8 cellular contexts compared by ENCODE assay signal in genomic region chr4:119455734-119456133, GRCh38.
A peak's percentile ranks its signal among the peaks of the same experiment; 100 is the strongest.
DNase-seq lines count a peak whose midpoint lies in the region; TF ChIP-seq lines count a peak whose summit lies in the region.
"Not testable (repeated sequence)": the region's sequence is repeated elsewhere in the genome, so short reads cannot be mapped to it uniquely, and the experiment has no call there.

No MANE protein-coding gene starts in this region.

- DNase-seq in COR-L47 (lab: John Stamatoyannopoulos, UW) (peak; percentile 16), RPMI7951 (ENCODE audit: low read depth) (peak; percentile 67), dorsolateral prefrontal cortex (peak in 5 of 10 donors; percentile 37 to 66 (median 47))
- DNase-seq in activated T-helper 2 cell treated with anti-CD3 and anti-CD28 coated beads, Interferon-gamma antibody, Interleukin-2, Interleukin-4, amounts not matched to agents 10 μg/mL and 5 μg/mL and 100 μg/mL, durations not matched to agents 14 hours and 24 hours and 36 hours (ENCODE audit: low spot score); hepatocyte (ENCODE audit: low spot score); nephron progenitor cell: not testable (repeated sequence)

- not testable (repeated sequence) for H3K9me3 ChIP-seq in hepatocyte (ENCODE audit: low read depth); subcutaneous abdominal adipose tissue (ENCODE audit: control insufficient read depth in 5 of 5, low read length in 5 of 5)

- H3K4me3 ChIP-seq in dorsolateral prefrontal cortex (peak overlapping the region in 56 of 59 donors; percentile 16 to 97 (median 78)), subcutaneous abdominal adipose tissue (ENCODE audit: low read depth in 1 of 5, low read length in 5 of 5) (peak overlapping the region; percentile 14 to 60 (median 48))
- not testable (repeated sequence) for H3K4me3 ChIP-seq in hepatocyte

- TF ChIP-seq RAD21 in Ishikawa (IDR thresholded peaks at IDR 0.05; ENCODE audit: low read depth) = not testable (repeated sequence)

- H3K4me1 Mint-ChIP-seq in activated T-helper 2 cell treated with anti-CD3 and anti-CD28 coated beads, Interferon-gamma antibody, Interleukin-2, Interleukin-4, amounts not matched to agents 10 μg/mL and 5 μg/mL and 100 μg/mL, durations not matched to agents 14 hours and 24 hours and 36 hours (ENCODE audit: low read depth); nephron progenitor cell: not testable (repeated sequence)

- H3K9ac ChIP-seq in subcutaneous abdominal adipose tissue (ENCODE audit: low read length in 5 of 5) = not testable (repeated sequence)

- not testable (repeated sequence) for H3K4me1 ChIP-seq in hepatocyte (ENCODE audit: insufficient read depth); subcutaneous abdominal adipose tissue (ENCODE audit: control insufficient read depth in 5 of 5, insufficient read depth in 5 of 5, low read length in 5 of 5)

- not testable (repeated sequence) for H2AFZ ChIP-seq in hepatocyte

- intact Hi-C loops in activated T-helper 2 cell treated with anti-CD3 and anti-CD28 coated beads, Interferon-gamma antibody, Interleukin-2, Interleukin-4, amounts not matched to agents 10 μg/mL and 5 μg/mL and 100 μg/mL, durations not matched to agents 14 hours and 24 hours and 36 hours (cut with micrococcal nuclease) = loop anchor here (2.0 kb wide), 1 partner anchor 155 kb away; a partner anchor contains a TSS
- intact Hi-C loops in dorsolateral prefrontal cortex (cut with DNase I) = loop anchor here in 1 of 2 donors (10.0 kb wide), 1 partner anchor 151 kb away; a partner anchor contains a TSS

- H3K9me2 ChIP-seq in hepatocyte (replicated peaks; ENCODE audit: insufficient read depth) = not testable (repeated sequence)

- peak overlapping the region; percentile 87 for H3K4me3 Mint-ChIP-seq in activated T-helper 2 cell treated with anti-CD3 and anti-CD28 coated beads, Interferon-gamma antibody, Interleukin-2, Interleukin-4, amounts not matched to agents 10 μg/mL and 5 μg/mL and 100 μg/mL, durations not matched to agents 14 hours and 24 hours and 36 hours (ENCODE audit: low read depth)
- peak overlapping the region; percentile 90 for H3K4me3 Mint-ChIP-seq in nephron progenitor cell

- not testable (repeated sequence) for H3K27me3 Mint-ChIP-seq in activated T-helper 2 cell treated with anti-CD3 and anti-CD28 coated beads, Interferon-gamma antibody, Interleukin-2, Interleukin-4, amounts not matched to agents 10 μg/mL and 5 μg/mL and 100 μg/mL, durations not matched to agents 14 hours and 24 hours and 36 hours (ENCODE audit: low read depth); nephron progenitor cell (ENCODE audit: low read depth, poor library complexity)

- not testable (repeated sequence) for TF ChIP-seq EP300 in Ishikawa (IDR thresholded peaks at IDR 0.05; ENCODE audit: borderline replicate concordance)

- H3K9me3 Mint-ChIP-seq in activated T-helper 2 cell treated with anti-CD3 and anti-CD28 coated beads, Interferon-gamma antibody, Interleukin-2, Interleukin-4, amounts not matched to agents 10 μg/mL and 5 μg/mL and 100 μg/mL, durations not matched to agents 14 hours and 24 hours and 36 hours; nephron progenitor cell: not testable (repeated sequence)

- WGBS in hepatocyte (ENCODE audit: low lambda C conversion rate, missing lambda C conversion rate) = 95% methylated on average over 18 of the region's 18 CpGs

- not testable (repeated sequence) for H3K27me3 ChIP-seq in dorsolateral prefrontal cortex; hepatocyte; subcutaneous abdominal adipose tissue (ENCODE audit: control insufficient read depth in 5 of 5, insufficient read depth in 4 of 5, low read length in 5 of 5)

- not testable (repeated sequence) for H4K20me1 ChIP-seq in hepatocyte (ENCODE audit: insufficient read depth, poor library complexity, severe bottlenecking)

- TF ChIP-seq CTCF in dorsolateral prefrontal cortex (IDR thresholded peaks at IDR 0.05 in 54 of 56, conservative IDR thresholded peaks at IDR 0.05 in 2 of 56; ENCODE audit: low read depth in 1 of 56, partially characterized antibody in 56 of 56); hepatocyte (IDR thresholded peaks at IDR 0.05; ENCODE audit: poor library complexity); nephron progenitor cell (IDR thresholded peaks at IDR 0.05): not testable (repeated sequence)

- H3K36me3 ChIP-seq in hepatocyte (replicated peaks; ENCODE audit: insufficient read depth, low read depth); subcutaneous abdominal adipose tissue (ENCODE audit: control insufficient read depth in 5 of 5, insufficient read depth in 5 of 5, low read length in 5 of 5): not testable (repeated sequence)

- not testable (repeated sequence) for H3K79me2 ChIP-seq in hepatocyte

- not testable (repeated sequence) for H3K27ac Mint-ChIP-seq in activated T-helper 2 cell treated with anti-CD3 and anti-CD28 coated beads, Interferon-gamma antibody, Interleukin-2, Interleukin-4, amounts not matched to agents 10 μg/mL and 5 μg/mL and 100 μg/mL, durations not matched to agents 14 hours and 24 hours and 36 hours; nephron progenitor cell

- H3K27ac ChIP-seq in dorsolateral prefrontal cortex = peak overlapping the region in 7 of 59 donors; percentile 26 to 98 (median 95)
- H3K27ac ChIP-seq in hepatocyte; subcutaneous abdominal adipose tissue (ENCODE audit: low read depth, low read length): not testable (repeated sequence)

- peak overlapping the region; percentile 60 for H3K4me2 ChIP-seq in hepatocyte

- not testable (repeated sequence) for H3K36me3 Mint-ChIP-seq in activated T-helper 2 cell treated with anti-CD3 and anti-CD28 coated beads, Interferon-gamma antibody, Interleukin-2, Interleukin-4, amounts not matched to agents 10 μg/mL and 5 μg/mL and 100 μg/mL, durations not matched to agents 14 hours and 24 hours and 36 hours (ENCODE audit: low read depth); nephron progenitor cell (ENCODE audit: low read depth)

TF ChIP-seq in Ishikawa, 13 proteins besides CTCF, POLR2A, EP300 and RAD21:
- 0 out of 2 replicates have a peak, but pooled peaks have one; percentile 36 for TF ChIP-seq EGR1 (IDR thresholded peaks at IDR 0.05)
- TF ChIP-seq TAF1 (IDR thresholded peaks at IDR 0.05; ENCODE audit: low read depth) = peak; percentile 25; the same call in 1 of the 2 replicates
